ENCODE assay signal across 8 cellular contexts in genomic region chr2:97113050-97113881, GRCh38. TPM values are rescaled to one million over a fixed set of nuclear protein-coding genes. Genes with fewer than 3 reads are reported as not detected.
A peak's percentile ranks its signal among the peaks of the same experiment; 100 is the strongest.
DNase-seq lines count a peak whose midpoint lies in the region; ATAC-seq, FAIRE-seq and TF ChIP-seq lines count a peak whose summit lies in the region.
"Not testable (repeated sequence)": the region's sequence is repeated elsewhere in the genome, so short reads cannot be mapped to it uniquely, and the experiment has no call there.

ANKRD36 (plus strand) TSS chr2:97113153; CDS start chr2:97113740, 587 bp downstream.

- H3K4me3 ChIP-seq in A549 (peak within 1 kb of the TSS; percentile 66), NT2/D1 (ENCODE audit: insufficient read length, low read depth) (peak within 1 kb of the TSS; percentile 69), lower leg skin (ENCODE audit: low read depth, poor library complexity, severe bottlenecking) (peak within 1 kb of the TSS; percentile 76)
- H3K4me3 ChIP-seq in endocrine pancreas (ENCODE audit: control insufficient read depth, insufficient read depth, low read length), result not testable (repeated sequence)

- not testable (repeated sequence) for H3K27me3 ChIP-seq in NT2/D1 (ENCODE audit: insufficient read depth, insufficient read length); endocrine pancreas (ENCODE audit: control insufficient read depth, insufficient read depth, low read length)

- POLR2A ChIA-PET in A549 (lab: Yijun Ruan, JAX), result interaction anchor here (1.7 kb wide), 1 partner anchor 256 kb away, joined by 6 read pairs; the partner anchor contains the start of gene ANKRD39

- peak within 1 kb of the TSS; percentile 73 for H3K4me2 ChIP-seq in A549

- TF ChIP-seq RAD21 in A549 (conservative IDR thresholded peaks at IDR 0.05 in 1 of 2, IDR thresholded peaks at IDR 0.05 in 1 of 2), result not testable (repeated sequence)

- H3K9ac ChIP-seq in NT2/D1 (ENCODE audit: insufficient read length, low read depth), result peak within 1 kb of the TSS; percentile 85
- H3K9ac ChIP-seq in endocrine pancreas (ENCODE audit: control insufficient read depth, insufficient read depth, low read length), result peak within 1 kb of the TSS; percentile 68

- DNase-seq in A549 (ENCODE audit: low read depth in 1 of 2, low spot score in 1 of 2) (peak; percentile 25 to 90), NT2/D1 (ENCODE audit: low read depth, low spot score) (peak; percentile 57), activated T-cell treated with anti-CD3 and anti-CD28 coated beads for 4 hours (peak; percentile 69), lower leg skin (ENCODE audit: low spot score in 2 of 2) (peak; percentile 69 to 95)
- peak; percentile 91 for DNase-seq in stimulated activated CD4-positive, alpha-beta T cell treated with anti-CD3 and anti-CD28 coated beads, Interleukin-15, amount 100 ng/mL, for 24 hours

- intact Hi-C loops in lower leg skin (cut with DNase I; ENCODE audit: low total_unique reads), result not testable (repeated sequence)

- not testable (repeated sequence) for H3K4me1 ChIP-seq in A549; NT2/D1 (ENCODE audit: insufficient read depth, insufficient read length); endocrine pancreas (ENCODE audit: control insufficient read depth, insufficient read depth, low read length)

- peak within 1 kb of the TSS; percentile 90 to 93 for H3K27ac ChIP-seq in A549

- TF ChIP-seq EP300 in A549 (IDR thresholded peaks at IDR 0.05), result not testable (repeated sequence)

- peak; percentile 94 to 97 for ATAC-seq in A549
- peak; percentile 97 for ATAC-seq in GM18867 (IDR thresholded peaks at IDR 0.05; ENCODE audit: unreplicated experiment)
- peak; percentile 90 for ATAC-seq in HG02884 (IDR thresholded peaks at IDR 0.05; ENCODE audit: unreplicated experiment)

- CTCF ChIA-PET in A549 (lab: Yijun Ruan, JAX), result interaction anchor here (0.9 to 2.8 kb wide), 31 partner anchors 10 to 706 kb away, joined by 3 to 20 read pairs (median 5); partner anchors contain the start of genes ANKRD39 and CNNM3

- H3K36me3 ChIP-seq in NT2/D1 (ENCODE audit: insufficient read depth, insufficient read length, low read length); endocrine pancreas (ENCODE audit: control insufficient read depth, insufficient read depth, low read length): not testable (repeated sequence)

- TF ChIP-seq CTCF in A549 (IDR thresholded peaks at IDR 0.05), result peak; percentile 43
- not testable (repeated sequence) for TF ChIP-seq CTCF in lower leg skin (IDR thresholded peaks at IDR 0.05)

- H3K9me3 ChIP-seq in A549; NT2/D1 (ENCODE audit: insufficient read depth, low read length); endocrine pancreas (ENCODE audit: control insufficient read depth, low read length): not testable (repeated sequence)

- peak; percentile 34; the same call in 1 of the 2 replicates for TF ChIP-seq POLR2A in A549 (IDR thresholded peaks at IDR 0.05; ENCODE audit: low read length)
- not testable (repeated sequence) for TF ChIP-seq POLR2A in lower leg skin (IDR thresholded peaks at IDR 0.05)

- FAIRE-seq in A549 (lab: Jason Lieb, UNC), result not testable (repeated sequence)

- 0% methylated on average over 10 of the region's 74 CpGs for WGBS in A549 (ENCODE audit: missing lambda C conversion rate)
- 0 to 1% methylated on average over 27 to 33 of the region's 74 CpGs for WGBS in lower leg skin, 2 donors

TF ChIP-seq in A549, 52 proteins besides CTCF, POLR2A, EP300 and RAD21:
- 0 out of 2 replicates have a peak, but pooled peaks have one; percentile 24 for TF ChIP-seq ATOH8 (CRISPR knock-in tag; IDR thresholded peaks at IDR 0.05; ENCODE audit: low read depth)
- TF ChIP-seq, protein P1, sequence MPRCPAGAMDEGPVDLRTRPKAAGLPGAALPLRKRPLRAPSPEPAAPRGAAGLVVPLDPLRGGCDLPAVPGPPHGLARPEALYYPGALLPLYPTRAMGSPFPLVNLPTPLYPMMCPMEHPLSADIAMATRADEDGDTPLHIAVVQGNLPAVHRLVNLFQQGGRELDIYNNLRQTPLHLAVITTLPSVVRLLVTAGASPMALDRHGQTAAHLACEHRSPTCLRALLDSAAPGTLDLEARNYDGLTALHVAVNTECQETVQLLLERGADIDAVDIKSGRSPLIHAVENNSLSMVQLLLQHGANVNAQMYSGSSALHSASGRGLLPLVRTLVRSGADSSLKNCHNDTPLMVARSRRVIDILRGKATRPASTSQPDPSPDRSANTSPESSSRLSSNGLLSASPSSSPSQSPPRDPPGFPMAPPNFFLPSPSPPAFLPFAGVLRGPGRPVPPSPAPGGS (IDR thresholded peaks at IDR 0.05), result 0 out of 3 replicates have a peak, but pooled peaks have one; percentile 25
- TF ChIP-seq E2F6 (IDR thresholded peaks at IDR 0.05; ENCODE audit: borderline replicate concordance, low read depth), result peak; percentile 66
- peak; percentile 37 to 64; a peak in 1 of 5 replicates for TF ChIP-seq JUN (IDR thresholded peaks at IDR 0.05)
- peak; percentile 74 for TF ChIP-seq MAX (IDR thresholded peaks at IDR 0.05)
- TF ChIP-seq PHF8 (IDR thresholded peaks at IDR 0.05; ENCODE audit: borderline replicate concordance, low read depth), result peak; percentile 89

RNA-seq across cellular contexts. Expression of gene ANKRD36, which starts in this region (rescaled TPM):
- polyA plus RNA-seq in A549 (2011; rRNA removed), result 10.1 and 15.0 TPM in 2 replicates
- polyA plus RNA-seq in A549 (2012; cell fraction: cytosol; rRNA removed), result 2.9 and 3.5 TPM in 2 replicates
- 6.9 and 11.0 TPM in 2 replicates for polyA plus RNA-seq in A549 (2012; cell fraction: nucleus; rRNA removed)
- polyA plus RNA-seq in A549 (2017; fragmentation: RNase III; extraction: RNeasy Plus Mini Kit Qiagen cat#74134 plus additional on column Dnase treatment), result 4.5 to 6.2 TPM (median 5.6 TPM) in 3 replicates
- 55.6 and 56.2 TPM in 2 replicates for polyA minus RNA-seq in A549 (2011; rRNA and poly(A)+ RNA removed)
- 10 to 100 TPM in 3 of 4 donors, 1 to 10 TPM in 1; 9.8 to 13.9 (median 11.7) TPM for total RNA-seq in lower leg skin
